In the genomic region with DNA sequence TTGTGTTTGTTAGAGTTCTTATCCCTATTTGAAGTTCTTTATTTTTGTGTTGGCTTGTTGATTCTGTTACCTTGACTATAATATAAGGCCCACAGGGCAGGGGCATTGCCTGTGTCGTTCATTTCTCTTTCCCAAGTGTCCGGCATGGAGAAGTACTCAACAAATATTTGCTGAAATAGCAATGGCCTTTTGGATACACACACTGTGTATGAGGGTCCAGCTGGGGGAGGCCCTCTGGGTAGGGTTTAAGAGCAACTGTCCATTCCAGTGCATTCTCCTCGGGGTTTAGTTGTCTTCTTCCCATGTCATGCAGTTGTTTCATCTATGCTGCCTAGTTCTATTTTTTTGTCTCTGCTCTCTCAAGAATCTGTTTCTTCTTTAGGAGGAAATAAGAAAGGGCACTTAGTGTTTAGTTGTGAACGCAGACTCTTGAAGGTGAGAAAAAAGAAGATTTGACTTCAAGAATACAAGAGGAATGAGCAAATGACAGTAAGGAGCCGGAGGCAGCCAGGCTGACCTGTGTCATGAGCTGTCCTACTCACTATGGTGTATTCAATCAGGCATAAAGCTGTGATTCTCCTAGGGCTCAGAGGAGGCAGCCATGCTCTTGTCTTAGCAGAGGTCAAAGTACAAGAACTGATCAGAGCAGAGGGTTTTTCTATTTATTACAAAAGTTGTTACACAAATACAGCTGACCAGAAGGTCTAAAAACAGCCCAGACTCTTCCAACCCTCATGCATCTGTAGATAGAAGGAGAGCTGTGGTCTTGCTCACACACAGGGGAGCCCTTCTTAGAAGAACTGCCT, we compare ENCODE assay signal across 1 cellular context.
TF ChIP-seq lines count a peak whose summit lies in the region.

No MANE protein-coding gene starts in this region.

TF ChIP-seq in GM12878, 131 proteins besides CTCF, POLR2A, EP300 and RAD21:
- TF ChIP-seq RB1 (IDR thresholded peaks at IDR 0.05; ENCODE audit: borderline replicate concordance) = no peak
- TF ChIP-seq, protein P1, sequence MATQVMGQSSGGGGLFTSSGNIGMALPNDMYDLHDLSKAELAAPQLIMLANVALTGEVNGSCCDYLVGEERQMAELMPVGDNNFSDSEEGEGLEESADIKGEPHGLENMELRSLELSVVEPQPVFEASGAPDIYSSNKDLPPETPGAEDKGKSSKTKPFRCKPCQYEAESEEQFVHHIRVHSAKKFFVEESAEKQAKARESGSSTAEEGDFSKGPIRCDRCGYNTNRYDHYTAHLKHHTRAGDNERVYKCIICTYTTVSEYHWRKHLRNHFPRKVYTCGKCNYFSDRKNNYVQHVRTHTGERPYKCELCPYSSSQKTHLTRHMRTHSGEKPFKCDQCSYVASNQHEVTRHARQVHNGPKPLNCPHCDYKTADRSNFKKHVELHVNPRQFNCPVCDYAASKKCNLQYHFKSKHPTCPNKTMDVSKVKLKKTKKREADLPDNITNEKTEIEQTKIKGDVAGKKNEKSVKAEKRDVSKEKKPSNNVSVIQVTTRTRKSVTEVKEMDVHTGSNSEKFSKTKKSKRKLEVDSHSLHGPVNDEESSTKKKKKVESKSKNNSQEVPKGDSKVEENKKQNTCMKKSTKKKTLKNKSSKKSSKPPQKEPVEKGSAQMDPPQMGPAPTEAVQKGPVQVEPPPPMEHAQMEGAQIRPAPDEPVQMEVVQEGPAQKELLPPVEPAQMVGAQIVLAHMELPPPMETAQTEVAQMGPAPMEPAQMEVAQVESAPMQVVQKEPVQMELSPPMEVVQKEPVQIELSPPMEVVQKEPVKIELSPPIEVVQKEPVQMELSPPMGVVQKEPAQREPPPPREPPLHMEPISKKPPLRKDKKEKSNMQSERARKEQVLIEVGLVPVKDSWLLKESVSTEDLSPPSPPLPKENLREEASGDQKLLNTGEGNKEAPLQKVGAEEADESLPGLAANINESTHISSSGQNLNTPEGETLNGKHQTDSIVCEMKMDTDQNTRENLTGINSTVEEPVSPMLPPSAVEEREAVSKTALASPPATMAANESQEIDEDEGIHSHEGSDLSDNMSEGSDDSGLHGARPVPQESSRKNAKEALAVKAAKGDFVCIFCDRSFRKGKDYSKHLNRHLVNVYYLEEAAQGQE (IDR thresholded peaks at IDR 0.05; ENCODE audit: low read depth, low read length) = no peak
- TF ChIP-seq, protein P2, sequence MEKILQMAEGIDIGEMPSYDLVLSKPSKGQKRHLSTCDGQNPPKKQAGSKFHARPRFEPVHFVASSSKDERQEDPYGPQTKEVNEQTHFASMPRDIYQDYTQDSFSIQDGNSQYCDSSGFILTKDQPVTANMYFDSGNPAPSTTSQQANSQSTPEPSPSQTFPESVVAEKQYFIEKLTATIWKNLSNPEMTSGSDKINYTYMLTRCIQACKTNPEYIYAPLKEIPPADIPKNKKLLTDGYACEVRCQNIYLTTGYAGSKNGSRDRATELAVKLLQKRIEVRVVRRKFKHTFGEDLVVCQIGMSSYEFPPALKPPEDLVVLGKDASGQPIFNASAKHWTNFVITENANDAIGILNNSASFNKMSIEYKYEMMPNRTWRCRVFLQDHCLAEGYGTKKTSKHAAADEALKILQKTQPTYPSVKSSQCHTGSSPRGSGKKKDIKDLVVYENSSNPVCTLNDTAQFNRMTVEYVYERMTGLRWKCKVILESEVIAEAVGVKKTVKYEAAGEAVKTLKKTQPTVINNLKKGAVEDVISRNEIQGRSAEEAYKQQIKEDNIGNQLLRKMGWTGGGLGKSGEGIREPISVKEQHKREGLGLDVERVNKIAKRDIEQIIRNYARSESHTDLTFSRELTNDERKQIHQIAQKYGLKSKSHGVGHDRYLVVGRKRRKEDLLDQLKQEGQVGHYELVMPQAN (conservative IDR thresholded peaks at IDR 0.05) = no peak
- TF ChIP-seq, protein P3, sequence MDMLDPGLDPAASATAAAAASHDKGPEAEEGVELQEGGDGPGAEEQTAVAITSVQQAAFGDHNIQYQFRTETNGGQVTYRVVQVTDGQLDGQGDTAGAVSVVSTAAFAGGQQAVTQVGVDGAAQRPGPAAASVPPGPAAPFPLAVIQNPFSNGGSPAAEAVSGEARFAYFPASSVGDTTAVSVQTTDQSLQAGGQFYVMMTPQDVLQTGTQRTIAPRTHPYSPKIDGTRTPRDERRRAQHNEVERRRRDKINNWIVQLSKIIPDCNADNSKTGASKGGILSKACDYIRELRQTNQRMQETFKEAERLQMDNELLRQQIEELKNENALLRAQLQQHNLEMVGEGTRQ (IDR thresholded peaks at IDR 0.05; ENCODE audit: borderline replicate concordance, low read depth, low read length) = no peak
- no peak for TF ChIP-seq IRF4 (IDR thresholded peaks at IDR 0.05; ENCODE audit: low read depth, low read length)
- TF ChIP-seq, protein P4, sequence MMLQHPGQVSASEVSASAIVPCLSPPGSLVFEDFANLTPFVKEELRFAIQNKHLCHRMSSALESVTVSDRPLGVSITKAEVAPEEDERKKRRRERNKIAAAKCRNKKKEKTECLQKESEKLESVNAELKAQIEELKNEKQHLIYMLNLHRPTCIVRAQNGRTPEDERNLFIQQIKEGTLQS (IDR thresholded peaks at IDR 0.05; ENCODE audit: borderline replicate concordance, extremely low read depth, low read depth, low read length) = no peak
- no peak for TF ChIP-seq POU2F2 (IDR thresholded peaks at IDR 0.05; ENCODE audit: borderline replicate concordance, low read depth, low read length)
- no peak for TF ChIP-seq MTA2 (IDR thresholded peaks at IDR 0.05; ENCODE audit: low read depth)
- no peak for TF ChIP-seq ZNF592 (IDR thresholded peaks at IDR 0.05)
- no peak for TF ChIP-seq ETV6 (conservative IDR thresholded peaks at IDR 0.05 in 1 of 2, IDR thresholded peaks at IDR 0.05 in 1 of 2; ENCODE audit: borderline replicate concordance in 1 of 2, low read depth in 1 of 2)
- TF ChIP-seq, protein P5, sequence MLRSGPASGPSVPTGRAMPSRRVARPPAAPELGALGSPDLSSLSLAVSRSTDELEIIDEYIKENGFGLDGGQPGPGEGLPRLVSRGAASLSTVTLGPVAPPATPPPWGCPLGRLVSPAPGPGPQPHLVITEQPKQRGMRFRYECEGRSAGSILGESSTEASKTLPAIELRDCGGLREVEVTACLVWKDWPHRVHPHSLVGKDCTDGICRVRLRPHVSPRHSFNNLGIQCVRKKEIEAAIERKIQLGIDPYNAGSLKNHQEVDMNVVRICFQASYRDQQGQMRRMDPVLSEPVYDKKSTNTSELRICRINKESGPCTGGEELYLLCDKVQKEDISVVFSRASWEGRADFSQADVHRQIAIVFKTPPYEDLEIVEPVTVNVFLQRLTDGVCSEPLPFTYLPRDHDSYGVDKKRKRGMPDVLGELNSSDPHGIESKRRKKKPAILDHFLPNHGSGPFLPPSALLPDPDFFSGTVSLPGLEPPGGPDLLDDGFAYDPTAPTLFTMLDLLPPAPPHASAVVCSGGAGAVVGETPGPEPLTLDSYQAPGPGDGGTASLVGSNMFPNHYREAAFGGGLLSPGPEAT (IDR thresholded peaks at IDR 0.05; ENCODE audit: low read depth) = no peak
- no peak for TF ChIP-seq NFXL1 (IDR thresholded peaks at IDR 0.05; ENCODE audit: borderline replicate concordance)
TF ChIP-seq in GM12878: peak in this region for 0.
